ENCODE assay signal across 9 cellular contexts in the genomic region with DNA sequence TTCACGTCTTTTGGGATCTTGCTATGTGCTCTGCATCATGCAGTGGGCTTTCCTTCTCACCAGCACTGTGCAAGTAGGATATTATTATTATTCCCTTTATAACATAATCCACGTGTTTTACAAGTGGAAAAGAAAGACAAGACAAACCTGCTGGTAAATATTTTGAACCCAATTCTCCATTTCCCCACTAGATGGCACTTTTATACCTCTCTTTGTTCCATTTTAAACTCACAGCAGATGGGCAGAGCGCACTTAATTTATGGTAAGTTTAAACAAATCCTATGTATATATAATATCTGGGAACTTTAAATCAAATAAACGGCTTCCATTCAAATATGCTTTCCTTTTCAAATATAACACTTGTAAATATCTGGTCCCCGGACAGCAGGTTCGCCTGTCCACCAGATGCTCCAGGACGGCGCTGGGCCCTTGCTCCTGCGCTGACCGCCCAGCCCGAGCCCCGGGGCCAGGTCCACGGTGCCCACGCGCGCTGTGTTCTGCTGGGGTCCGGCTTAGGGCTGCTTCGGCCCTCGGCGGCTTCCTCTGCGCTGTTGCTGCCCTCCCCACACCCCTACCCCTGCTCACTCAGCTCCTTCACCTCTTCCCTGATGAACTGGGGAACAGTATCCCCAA. TPM values are rescaled to one million over a fixed set of nuclear protein-coding genes. Genes with fewer than 3 reads are reported as not detected.
DNase-seq lines count a peak whose midpoint lies in the region; ATAC-seq and TF ChIP-seq lines count a peak whose summit lies in the region.
"Had no signal": no experiment of that assay in that cellular context is flagged by ENCODE, and none has a peak within 500 bp of the region (broad histone marks: within the 10 kb centered on the region; RNA-seq: fewer than 3 reads in every experiment).

No MANE protein-coding gene starts in this region.

- peak; percentile 49 for ATAC-seq in GM18498 (IDR thresholded peaks at IDR 0.05; ENCODE audit: unreplicated experiment)

- in situ Hi-C loops in brain microvascular endothelial cell (cut with HindIII; ENCODE audit: low pct_ligation_motif_present, low sequenced_read_pairs), result loop anchor here (25.0 kb wide), 1 partner anchor 290 kb away; no protein-coding TSS in a partner anchor

- H3K4me3 ChIP-seq in brain microvascular endothelial cell (ENCODE audit: low read depth, low read length), result no peak overlapping the region

- H3K27me3 ChIP-seq in brain microvascular endothelial cell (replicated peaks), result no peaks in the 10 kb centered on the region

- H3K27ac ChIP-seq in brain microvascular endothelial cell, result no peak overlapping the region

- no peaks in the 10 kb centered on the region for H3K36me3 ChIP-seq in brain microvascular endothelial cell (replicated peaks)

- no peak overlapping the region for H3K27ac Mint-ChIP-seq in activated naive CD8-positive, alpha-beta T cell treated with anti-CD3 and anti-CD28 coated beads for 36 hours
- H3K27ac Mint-ChIP-seq: immature natural killer cell had no signal

- H3K9me3 Mint-ChIP-seq in activated naive CD8-positive, alpha-beta T cell treated with anti-CD3 and anti-CD28 coated beads for 36 hours, result no peaks in the 10 kb centered on the region
- H3K9me3 Mint-ChIP-seq: immature natural killer cell had no signal

- H3K27me3 Mint-ChIP-seq in activated naive CD8-positive, alpha-beta T cell treated with anti-CD3 and anti-CD28 coated beads for 36 hours, result peaks cover 38% of the 10 kb centered on the region

- H3K4me1 Mint-ChIP-seq in activated naive CD8-positive, alpha-beta T cell treated with anti-CD3 and anti-CD28 coated beads for 36 hours, result no peaks in the 10 kb centered on the region
- H3K4me1 Mint-ChIP-seq: immature natural killer cell had no signal

- no peak overlapping the region for H3K4me3 Mint-ChIP-seq in activated naive CD8-positive, alpha-beta T cell treated with anti-CD3 and anti-CD28 coated beads for 36 hours
- H3K4me3 Mint-ChIP-seq: immature natural killer cell had no signal

- DNase-seq in Ammon's horn (ENCODE audit: low spot score) (peak; percentile 57), NCI-H2029 treated with DMSO at 0.1 percent for 48 hours (lab: John Stamatoyannopoulos, UW) (peak; percentile 52), brain microvascular endothelial cell (peak; percentile 48), left kidney (ENCODE audit: low read depth, low spot score) (peak; percentile 77)
- no peak for DNase-seq in activated naive CD4-positive, alpha-beta T cell treated with anti-CD3 and anti-CD28 coated beads, Interleukin-2, amount 50 U/mL, for 16 hours
- DNase-seq in activated CD4-positive, alpha-beta T cell treated with anti-CD3 and anti-CD28 coated beads for 1 hour, result no peak
- no peak for DNase-seq in activated naive CD8-positive, alpha-beta T cell treated with anti-CD3 and anti-CD28 coated beads for 36 hours

- no peaks in the 10 kb centered on the region for H3K36me3 Mint-ChIP-seq in activated naive CD8-positive, alpha-beta T cell treated with anti-CD3 and anti-CD28 coated beads for 36 hours

- peak; percentile 52 for TF ChIP-seq CTCF in brain microvascular endothelial cell (IDR thresholded peaks at IDR 0.05; ENCODE audit: low read depth, low read length, missing control alignments)

RNA-seq across cellular contexts. Expression of gene F11, which starts 31.1 kb away (rescaled TPM):
- not detected for total RNA-seq in activated naive CD8-positive, alpha-beta T cell treated with anti-CD3 and anti-CD28 coated beads for 36 hours

Comparison
In these comparisons a context has a peak if more than half of its experiments do, and no peak if none do; other contexts are left out.
1. DNase-seq: peak in Ammon's horn (single experiment), NCI-H2029 treated with DMSO at 0.1 percent for 48 hours (single experiment), brain microvascular endothelial cell (single experiment) and left kidney (single experiment); none in activated naive CD4-positive, alpha-beta T cell treated with anti-CD3 and anti-CD28 coated beads, Interleukin-2, amount 50 U/mL, for 16 hours (single experiment), activated CD4-positive, alpha-beta T cell treated with anti-CD3 and anti-CD28 coated beads for 1 hour (single experiment) and activated naive CD8-positive, alpha-beta T cell treated with anti-CD3 and anti-CD28 coated beads for 36 hours (single experiment).